Comparison of ENCODE assay signal across 18 cellular contexts in the genomic region with DNA sequence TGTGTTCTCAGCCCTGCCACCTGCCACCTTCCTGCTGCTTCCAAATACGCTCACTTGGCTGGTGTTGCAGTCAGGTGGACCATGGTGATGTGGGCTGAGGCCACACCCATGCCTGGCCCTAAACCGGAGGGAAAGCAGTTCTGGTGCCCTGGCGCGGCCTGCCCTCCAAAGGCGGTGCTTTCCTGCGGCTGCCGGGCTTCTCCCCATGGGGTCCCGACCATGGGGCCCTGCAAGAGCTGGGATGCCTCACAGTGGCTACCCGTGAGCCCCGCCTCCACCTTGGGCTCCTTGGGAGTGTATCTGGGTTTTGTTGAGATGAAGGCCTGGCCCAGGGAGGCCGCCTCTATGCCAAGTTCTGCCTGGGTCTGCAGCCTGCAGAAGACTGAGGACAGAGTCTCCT.
DNase-seq lines count a peak whose midpoint lies in the region; ATAC-seq and TF ChIP-seq lines count a peak whose summit lies in the region.
"Had no signal": no experiment of that assay in that cellular context is flagged by ENCODE, and none has a peak within 500 bp of the region (broad histone marks: within the 10 kb centered on the region; RNA-seq: fewer than 3 reads in every experiment).

No MANE protein-coding gene starts in this region.

- no peak overlapping the region for H3K9ac ChIP-seq in mesenchymal stem cell (ENCODE audit: low read length)

- no peaks in the 10 kb centered on the region for H3K27me3 ChIP-seq in GM23338 (ENCODE audit: insufficient read depth)
- peaks cover 4 to 8% of the 10 kb centered on the region in 2 experiments for H3K27me3 ChIP-seq in mesenchymal stem cell (ENCODE audit: control insufficient read depth in 1 of 2, insufficient read depth in 1 of 2, low read length in 2 of 2)

- WGBS in mesenchymal stem cell, result 87% methylated on average over 11 of the region's 11 CpGs

- H3K9me2 ChIP-seq in GM23338 (ENCODE audit: insufficient read depth), result no peaks in the 10 kb centered on the region

- H3K36me3 ChIP-seq in GM23338 (ENCODE audit: insufficient read depth) (no peaks in the 10 kb centered on the region), mesenchymal stem cell (ENCODE audit: control insufficient read depth in 1 of 2, insufficient read depth in 2 of 2, low read depth in 1 of 2, low read length in 2 of 2) (peaks cover 7 to 8% of the 10 kb centered on the region in 2 experiments)
- H3K36me3 ChIP-seq: HAP-1 had no signal

- H3K4me3 ChIP-seq in GM23338, result no peak overlapping the region
- no peak overlapping the region for H3K4me3 ChIP-seq in mesenchymal stem cell (ENCODE audit: insufficient read depth in 1 of 2, low read depth in 1 of 2, low read length in 2 of 2)
- H3K4me3 ChIP-seq: A549, HAP-1 had no signal

- H4K91ac ChIP-seq in mesenchymal stem cell (ENCODE audit: low read length), result no peak overlapping the region

- no peak overlapping the region for H3K14ac ChIP-seq in mesenchymal stem cell (ENCODE audit: low read length in 2 of 2)

- H3K4ac ChIP-seq in mesenchymal stem cell (ENCODE audit: low read depth in 1 of 2, low read length in 2 of 2), result no peak overlapping the region

- peaks cover 8% of the 10 kb centered on the region for H3K27me3 Mint-ChIP-seq in GM23338 (ENCODE audit: insufficient read depth, low read depth, poor library complexity)
- no peaks in the 10 kb centered on the region for H3K27me3 Mint-ChIP-seq in chondrocyte (ENCODE audit: low read depth)
- H3K27me3 Mint-ChIP-seq: CD4-positive, CD25-positive, alpha-beta regulatory T cell had no signal

- no peak overlapping the region for H4K8ac ChIP-seq in mesenchymal stem cell (ENCODE audit: low read length)

- no peak overlapping the region for H3K27ac Mint-ChIP-seq in GM23338
- H3K27ac Mint-ChIP-seq in chondrocyte (ENCODE audit: unreplicated experiment), result no peak overlapping the region
- H3K27ac Mint-ChIP-seq: CD4-positive, CD25-positive, alpha-beta regulatory T cell; CD8-positive, alpha-beta T cell; HFFc6 had no signal

- no peak overlapping the region for H2AK5ac ChIP-seq in mesenchymal stem cell (ENCODE audit: low read length, severe bottlenecking)

- H3K23ac ChIP-seq in mesenchymal stem cell (ENCODE audit: low read length in 2 of 2), result no peak overlapping the region

- no peak overlapping the region for H2BK12ac ChIP-seq in mesenchymal stem cell (ENCODE audit: low read length in 2 of 2)

- no peak overlapping the region for H2BK120ac ChIP-seq in mesenchymal stem cell (ENCODE audit: low read depth, low read length)

- H3K79me1 ChIP-seq in mesenchymal stem cell (replicated peaks; ENCODE audit: low read length, poor library complexity, severe bottlenecking), result no peaks in the 10 kb centered on the region

- H3K9me3 Mint-ChIP-seq in GM23338 (no peaks in the 10 kb centered on the region), chondrocyte (ENCODE audit: low read depth) (no peaks in the 10 kb centered on the region)
- H3K9me3 Mint-ChIP-seq: CD4-positive, CD25-positive, alpha-beta regulatory T cell; CD8-positive, alpha-beta T cell; HFFc6 had no signal

- peak; percentile 52 for ATAC-seq in GM23338
- ATAC-seq: A549; CD8-positive, alpha-beta T cell had no signal

- H3K4me1 Mint-ChIP-seq in GM23338 (no peaks in the 10 kb centered on the region), chondrocyte (ENCODE audit: low read depth) (no peaks in the 10 kb centered on the region)

- no peak for TF ChIP-seq CTCF in GM23338 (conservative IDR thresholded peaks at IDR 0.05; ENCODE audit: low read depth in 2 of 2)
- TF ChIP-seq CTCF in chondrocyte (IDR thresholded peaks at IDR 0.05), result no peak

- H2AFZ ChIP-seq in GM23338, result peak overlapping the region; percentile 14; the same call in 1 of the 2 replicates
- no peak overlapping the region for H2AFZ ChIP-seq in mesenchymal stem cell (ENCODE audit: low read depth, low read length)

- H3K9me3 ChIP-seq in mesenchymal stem cell (ENCODE audit: control insufficient read depth, low read length), result no peaks in the 10 kb centered on the region
- H3K9me3 ChIP-seq: A549, Caco-2, HAP-1 had no signal

- H3K4me1 ChIP-seq in GM23338 (ENCODE audit: insufficient read depth) (no peaks in the 10 kb centered on the region), mesenchymal stem cell (ENCODE audit: control insufficient read depth, insufficient read depth, low read depth, low read length) (no peaks in the 10 kb centered on the region)
- H3K4me1 ChIP-seq: A549, HAP-1 had no signal

- H3K4me3 Mint-ChIP-seq in GM23338 (no peak overlapping the region), chondrocyte (ENCODE audit: unreplicated experiment) (no peak overlapping the region)
- H3K4me3 Mint-ChIP-seq: CD4-positive, CD25-positive, alpha-beta regulatory T cell; CD8-positive, alpha-beta T cell; HFFc6 had no signal

- H3F3A ChIP-seq in GM23338 (replicated peaks; ENCODE audit: low read depth), result no peaks in the 10 kb centered on the region

- H3K36me3 Mint-ChIP-seq in GM23338 (ENCODE audit: low read depth) (no peaks in the 10 kb centered on the region), chondrocyte (ENCODE audit: low read depth) (peaks cover 6% of the 10 kb centered on the region)
- H3K36me3 Mint-ChIP-seq: CD4-positive, CD25-positive, alpha-beta regulatory T cell; CD8-positive, alpha-beta T cell had no signal

- H3K18ac ChIP-seq in mesenchymal stem cell (ENCODE audit: low read depth in 1 of 2, low read length in 2 of 2), result no peak overlapping the region

- no peak overlapping the region for H2BK5ac ChIP-seq in mesenchymal stem cell (ENCODE audit: low read depth, low read length, poor library complexity, severe bottlenecking)

- peak; percentile 13 for DNase-seq in NCI-H2171 treated with DMSO at 0.1 percent for 48 hours (lab: John Stamatoyannopoulos, UW)
- DNase-seq in NCI-H2171 (lab: John Stamatoyannopoulos, UW), result no peak
- no peak for DNase-seq in GM23338 (ENCODE audit: low spot score)
- DNase-seq in chondrocyte (ENCODE audit: low spot score), result peak; percentile 83
- no peak for DNase-seq in mesenchymal stem cell
- DNase-seq in AG08396 (ENCODE audit: low spot score), result no peak
- DNase-seq: 8988T; ACHN; Caco-2; CD4-positive, CD25-positive, alpha-beta regulatory T cell; CD8-positive, alpha-beta T cell; DMS53; DMS79 treated with DMSO at 0.1 percent for 48 hours; GF-D8; HFFc6 had no signal

- H3K4me2 ChIP-seq in GM23338, result no peak overlapping the region
- no peak overlapping the region for H3K4me2 ChIP-seq in mesenchymal stem cell (ENCODE audit: low read length, poor library complexity, severe bottlenecking)
- H3K4me2 ChIP-seq: A549 had no signal

- no peaks in the 10 kb centered on the region for H3K79me2 ChIP-seq in GM23338 (replicated peaks; ENCODE audit: insufficient read depth)

- no peak overlapping the region for H3K27ac ChIP-seq in GM23338 (ENCODE audit: low read depth)
- H3K27ac ChIP-seq in mesenchymal stem cell (ENCODE audit: low read length, poor library complexity, severe bottlenecking), result no peak overlapping the region
- H3K27ac ChIP-seq: A549, C4-2B had no signal

- H2BK15ac ChIP-seq in mesenchymal stem cell (ENCODE audit: low read depth, poor library complexity, severe bottlenecking), result no peak overlapping the region

- no peaks in the 10 kb centered on the region; the same call in 1 of the 2 replicates for H4K20me1 ChIP-seq in GM23338 (replicated peaks; ENCODE audit: insufficient read depth)

TF ChIP-seq in GM23338, 12 proteins besides CTCF, POLR2A, EP300 and RAD21 (continues in another document):
- TF ChIP-seq ZNF331 (CRISPR knock-in tag; IDR thresholded peaks at IDR 0.05; ENCODE audit: low read depth) (no peak), EZH2phosphoT487 (IDR thresholded peaks at IDR 0.05; ENCODE audit: unreplicated experiment) (no peak)

Comparison
In these comparisons a context has a peak if more than half of its experiments do, and no peak if none do; other contexts are left out.
1. DNase-seq: peak in NCI-H2171 treated with DMSO at 0.1 percent for 48 hours (single experiment) and chondrocyte (single experiment); none in NCI-H2171 (single experiment), GM23338 (single experiment), mesenchymal stem cell (single experiment) and AG08396 (single experiment).